Comparison of ENCODE assay signal across 8 cellular contexts in genomic region chr12:105279460-105280056, GRCh38. TPM values are rescaled to one million over a fixed set of nuclear protein-coding genes. Genes with fewer than 3 reads are reported as not detected.
DNase-seq lines count a peak whose midpoint lies in the region; TF ChIP-seq lines count a peak whose summit lies in the region.

No MANE protein-coding gene starts in this region.

- POLR2A ChIA-PET in GM10248 (lab: Yijun Ruan, JAX), result no interaction called here

- H4K20me1 ChIP-seq in Karpas-422 (ENCODE audit: insufficient read depth, low read depth, low read length), result no peaks in the 10 kb centered on the region

- no peaks in the 10 kb centered on the region for H3K79me2 ChIP-seq in Karpas-422 (ENCODE audit: low read length)

- CTCF ChIA-PET in GM10248 (lab: Yijun Ruan, JAX), result interaction anchor here (0.6 to 1.3 kb wide), 13 partner anchors 8 to 105 kb away, joined by 3 to 7 read pairs (median 3); no protein-coding TSS in a partner anchor

- H3K9me3 ChIP-seq in Karpas-422 (ENCODE audit: low read length) (no peaks in the 10 kb centered on the region), neutrophil (no peaks in the 10 kb centered on the region)

- no peaks in the 10 kb centered on the region for H3K9me2 ChIP-seq in Karpas-422 (replicated peaks; ENCODE audit: insufficient read depth, low read length)

- H3K27me3 ChIP-seq in Karpas-422 (ENCODE audit: low read length) (no peaks in the 10 kb centered on the region), neutrophil (no peaks in the 10 kb centered on the region)

- H3K4me1 ChIP-seq in Karpas-422 (ENCODE audit: low read length) (0 out of 2 replicates have a peak, but pooled peaks cover 3% of the 10 kb centered on the region), neutrophil (ENCODE audit: control insufficient read depth in 1 of 2, insufficient read depth in 1 of 2, low read depth in 1 of 2, low read length in 1 of 2) (peaks cover 0 to 8% of the 10 kb centered on the region in 2 experiments)

- H3K4me3 ChIP-seq in Karpas-422 (ENCODE audit: low read length) (no peak overlapping the region), epithelial cell of proximal tubule (ENCODE audit: low read depth, low read length) (no peak overlapping the region), neutrophil (ENCODE audit: low read depth in 1 of 2, low read length in 1 of 2) (no peak overlapping the region)

- DNase-seq in GM10248 (ENCODE audit: extremely low spot score) (peak; percentile 31), Karpas-422 (peak; percentile 82), epithelial cell of proximal tubule (ENCODE audit: low read depth) (no peak), cerebellar nuclear complex (lab: John Stamatoyannopoulos, UW) (no peak), SW 1271 (lab: John Stamatoyannopoulos, UW) (no peak), GM03348 (ENCODE audit: low spot score) (no peak)
- DNase-seq in activated CD4-positive, alpha-beta T cell treated with anti-CD3 and anti-CD28 coated beads, Interleukin-2, amount 50 U/mL, for 48 hours, result peak; percentile 29 to 47

- no peak overlapping the region for H3K4me2 ChIP-seq in Karpas-422 (ENCODE audit: low read depth, low read length, poor library complexity, severe bottlenecking)

- H3K9ac ChIP-seq in Karpas-422 (ENCODE audit: low read length), result no peak overlapping the region

- H3K27ac ChIP-seq in Karpas-422 (ENCODE audit: low read length) (no peak overlapping the region), neutrophil (no peak overlapping the region)

- H3K36me3 ChIP-seq in Karpas-422 (ENCODE audit: insufficient read depth, low read length), result no peaks in the 10 kb centered on the region
- no peaks in the 10 kb centered on the region for H3K36me3 ChIP-seq in neutrophil

- TF ChIP-seq CTCF in GM10248 (IDR thresholded peaks at IDR 0.05; ENCODE audit: control extremely low read depth, extremely low read depth, low read depth, missing control alignments), result peak; percentile 62
- TF ChIP-seq CTCF in epithelial cell of proximal tubule (conservative IDR thresholded peaks at IDR 0.05; ENCODE audit: low read depth, low read length), result peak; percentile 76
- TF ChIP-seq CTCF in neutrophil (IDR thresholded peaks at IDR 0.05), result peak; percentile 38

- no peak overlapping the region for H2AFZ ChIP-seq in Karpas-422 (ENCODE audit: low read length)

RNA-seq across cellular contexts. Expression of gene APPL2, which starts 43.6 kb away (rescaled TPM):
- 20.4 and 44.1 TPM in 2 replicates for total RNA-seq in Karpas-422 (2014; rRNA removed; shearing (Covaris generic); ENCODE audit: low replicate concordance)
- total RNA-seq in epithelial cell of proximal tubule, result 20.6 and 57.4 TPM in 2 replicates

RNA-seq across cellular contexts. Expression of gene C12orf75, which starts 50.9 kb away (rescaled TPM):
- 149 and 291 TPM in 2 replicates for total RNA-seq in Karpas-422 (2014; rRNA removed; shearing (Covaris generic); ENCODE audit: low replicate concordance)
- 650 and 726 TPM in 2 replicates for total RNA-seq in epithelial cell of proximal tubule

Comparison
In these comparisons a context has a peak if more than half of its experiments do, and no peak if none do; other contexts are left out.
1. DNase-seq: peak in GM10248 (single experiment), Karpas-422 (single experiment) and activated CD4-positive, alpha-beta T cell treated with anti-CD3 and anti-CD28 coated beads, Interleukin-2, amount 50 U/mL, for 48 hours (2 of 2); none in epithelial cell of proximal tubule (single experiment), cerebellar nuclear complex (0 of 2), SW 1271 (0 of 2) and GM03348 (single experiment).
2. Peak in every context shown above with its lines, with median percentiles within 50 percentile points of each other: CTCF ChIP-seq.